1 cellular context compared by ENCODE assay signal in genomic region chr7:150524018-150524417, GRCh38.
TF ChIP-seq lines count a peak whose summit lies in the region.

No MANE protein-coding gene starts in this region.

TF ChIP-seq in HepG2, 621 proteins besides CTCF, POLR2A, EP300 and RAD21 (continued from another document):
- TF ChIP-seq, protein P1, sequence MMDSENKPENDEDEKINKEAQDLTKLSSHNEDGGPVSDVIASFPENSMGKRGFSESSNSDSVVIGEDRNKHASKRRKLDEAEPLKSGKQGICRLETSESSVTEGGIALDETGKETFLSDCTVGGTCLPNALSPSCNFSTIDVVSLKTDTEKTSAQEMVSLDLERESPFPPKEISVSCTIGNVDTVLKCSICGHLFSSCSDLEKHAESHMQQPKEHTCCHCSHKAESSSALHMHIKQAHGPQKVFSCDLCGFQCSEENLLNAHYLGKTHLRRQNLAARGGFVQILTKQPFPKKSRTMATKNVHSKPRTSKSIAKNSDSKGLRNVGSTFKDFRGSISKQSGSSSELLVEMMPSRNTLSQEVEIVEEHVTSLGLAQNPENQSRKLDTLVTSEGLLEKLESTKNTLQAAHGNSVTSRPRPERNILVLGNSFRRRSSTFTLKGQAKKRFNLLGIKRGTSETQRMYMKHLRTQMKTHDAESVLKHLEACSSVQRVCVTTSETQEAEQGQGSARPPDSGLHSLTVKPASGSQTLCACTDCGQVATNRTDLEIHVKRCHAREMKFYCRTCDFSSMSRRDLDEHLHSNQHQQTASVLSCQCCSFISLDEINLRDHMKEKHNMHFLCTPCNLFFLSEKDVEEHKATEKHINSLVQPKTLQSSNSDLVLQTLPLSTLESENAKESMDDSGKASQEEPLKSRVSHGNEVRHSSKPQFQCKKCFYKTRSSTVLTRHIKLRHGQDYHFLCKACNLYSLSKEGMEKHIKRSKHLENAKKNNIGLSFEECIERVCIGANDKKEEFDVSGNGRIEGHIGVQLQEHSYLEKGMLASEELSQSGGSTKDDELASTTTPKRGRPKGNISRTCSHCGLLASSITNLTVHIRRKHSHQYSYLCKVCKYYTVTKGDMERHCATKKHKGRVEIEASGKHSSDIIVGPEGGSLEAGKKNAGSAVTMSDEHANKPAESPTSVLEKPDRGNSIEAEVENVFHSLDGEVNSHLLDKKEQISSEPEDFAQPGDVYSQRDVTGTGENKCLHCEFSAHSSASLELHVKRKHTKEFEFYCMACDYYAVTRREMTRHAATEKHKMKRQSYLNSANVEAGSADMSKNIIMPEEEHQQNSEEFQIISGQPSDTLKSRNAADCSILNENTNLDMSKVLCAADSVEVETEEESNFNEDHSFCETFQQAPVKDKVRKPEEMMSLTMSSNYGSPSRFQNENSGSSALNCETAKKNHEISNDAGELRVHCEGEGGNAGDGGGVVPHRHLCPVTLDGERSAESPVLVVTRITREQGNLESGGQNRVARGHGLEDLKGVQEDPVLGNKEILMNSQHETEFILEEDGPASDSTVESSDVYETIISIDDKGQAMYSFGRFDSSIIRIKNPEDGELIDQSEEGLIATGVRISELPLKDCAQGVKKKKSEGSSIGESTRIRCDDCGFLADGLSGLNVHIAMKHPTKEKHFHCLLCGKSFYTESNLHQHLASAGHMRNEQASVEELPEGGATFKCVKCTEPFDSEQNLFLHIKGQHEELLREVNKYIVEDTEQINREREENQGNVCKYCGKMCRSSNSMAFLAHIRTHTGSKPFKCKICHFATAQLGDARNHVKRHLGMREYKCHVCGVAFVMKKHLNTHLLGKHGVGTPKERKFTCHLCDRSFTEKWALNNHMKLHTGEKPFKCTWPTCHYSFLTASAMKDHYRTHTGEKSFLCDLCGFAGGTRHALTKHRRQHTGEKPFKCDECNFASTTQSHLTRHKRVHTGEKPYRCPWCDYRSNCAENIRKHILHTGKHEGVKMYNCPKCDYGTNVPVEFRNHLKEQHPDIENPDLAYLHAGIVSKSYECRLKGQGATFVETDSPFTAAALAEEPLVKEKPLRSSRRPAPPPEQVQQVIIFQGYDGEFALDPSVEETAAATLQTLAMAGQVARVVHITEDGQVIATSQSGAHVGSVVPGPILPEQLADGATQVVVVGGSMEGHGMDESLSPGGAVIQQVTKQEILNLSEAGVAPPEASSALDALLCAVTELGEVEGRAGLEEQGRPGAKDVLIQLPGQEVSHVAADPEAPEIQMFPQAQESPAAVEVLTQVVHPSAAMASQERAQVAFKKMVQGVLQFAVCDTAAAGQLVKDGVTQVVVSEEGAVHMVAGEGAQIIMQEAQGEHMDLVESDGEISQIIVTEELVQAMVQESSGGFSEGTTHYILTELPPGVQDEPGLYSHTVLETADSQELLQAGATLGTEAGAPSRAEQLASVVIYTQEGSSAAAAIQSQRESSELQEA (CRISPR knock-in tag; IDR thresholded peaks at IDR 0.05; ENCODE audit: not compliant biosample characterization) = no peak
- TF ChIP-seq, protein P2, sequence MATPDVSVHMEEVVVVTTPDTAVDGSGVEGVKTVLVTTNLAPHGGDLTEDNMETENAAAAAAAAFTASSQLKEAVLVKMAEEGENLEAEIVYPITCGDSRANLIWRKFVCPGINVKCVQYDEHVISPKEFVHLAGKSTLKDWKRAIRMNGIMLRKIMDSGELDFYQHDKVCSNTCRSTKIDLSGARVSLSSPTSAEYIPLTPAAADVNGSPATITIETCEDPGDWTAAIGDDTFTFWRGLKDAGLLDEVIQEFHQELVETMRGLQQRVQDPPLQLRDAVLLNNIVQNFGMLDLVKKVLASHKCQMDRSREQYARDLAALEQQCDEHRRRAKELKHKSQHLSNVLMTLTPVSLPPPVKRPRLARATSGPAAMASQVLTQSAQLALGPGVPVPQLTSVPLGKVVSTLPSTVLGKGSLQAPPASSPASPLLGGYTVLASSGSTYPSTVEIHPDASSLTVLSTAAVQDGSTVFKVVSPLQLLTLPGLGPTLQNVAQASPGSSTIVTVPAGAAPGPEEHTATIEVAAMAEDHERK (CRISPR knock-in tag; IDR thresholded peaks at IDR 0.05; ENCODE audit: low read depth) = no peak
